ENCODE assay signal across 9 cellular contexts in genomic region chr22:37374571-37374970, GRCh38. TPM values are rescaled to one million over a fixed set of nuclear protein-coding genes. Genes with fewer than 3 reads are reported as not detected.
"Had no signal": no experiment of that assay in that cellular context is flagged by ENCODE, and none has a peak within 500 bp of the region (broad histone marks: within the 10 kb centered on the region; RNA-seq: fewer than 3 reads in every experiment).

No MANE protein-coding gene starts in this region.

- H3K9ac ChIP-seq: GM23248, KMS-11 had no signal

- H2AFZ ChIP-seq: GM23248 had no signal

- ATAC-seq: HCT116 had no signal

- H3K4me2 ChIP-seq: KMS-11 had no signal

- H3K4me3 Mint-ChIP-seq: HFFc6, IgD-negative memory B cell had no signal

- H3K27ac Mint-ChIP-seq: HFFc6, IgD-negative memory B cell had no signal

- H3K4me3 ChIP-seq: GM23248 had no signal

- H3K27ac ChIP-seq: GM23248, HL-60, KMS-11 had no signal

- DNase-seq: GM23248, GOT3, H9, HFFc6, KBM-7 had no signal

- H3K9me3 Mint-ChIP-seq: H9, HFFc6 had no signal

RNA-seq across cellular contexts. Expression of gene ELFN2, which starts 52.7 kb away (rescaled TPM):
- polyA plus RNA-seq: IgD-negative memory B cell had no signal
